In the genomic region with DNA sequence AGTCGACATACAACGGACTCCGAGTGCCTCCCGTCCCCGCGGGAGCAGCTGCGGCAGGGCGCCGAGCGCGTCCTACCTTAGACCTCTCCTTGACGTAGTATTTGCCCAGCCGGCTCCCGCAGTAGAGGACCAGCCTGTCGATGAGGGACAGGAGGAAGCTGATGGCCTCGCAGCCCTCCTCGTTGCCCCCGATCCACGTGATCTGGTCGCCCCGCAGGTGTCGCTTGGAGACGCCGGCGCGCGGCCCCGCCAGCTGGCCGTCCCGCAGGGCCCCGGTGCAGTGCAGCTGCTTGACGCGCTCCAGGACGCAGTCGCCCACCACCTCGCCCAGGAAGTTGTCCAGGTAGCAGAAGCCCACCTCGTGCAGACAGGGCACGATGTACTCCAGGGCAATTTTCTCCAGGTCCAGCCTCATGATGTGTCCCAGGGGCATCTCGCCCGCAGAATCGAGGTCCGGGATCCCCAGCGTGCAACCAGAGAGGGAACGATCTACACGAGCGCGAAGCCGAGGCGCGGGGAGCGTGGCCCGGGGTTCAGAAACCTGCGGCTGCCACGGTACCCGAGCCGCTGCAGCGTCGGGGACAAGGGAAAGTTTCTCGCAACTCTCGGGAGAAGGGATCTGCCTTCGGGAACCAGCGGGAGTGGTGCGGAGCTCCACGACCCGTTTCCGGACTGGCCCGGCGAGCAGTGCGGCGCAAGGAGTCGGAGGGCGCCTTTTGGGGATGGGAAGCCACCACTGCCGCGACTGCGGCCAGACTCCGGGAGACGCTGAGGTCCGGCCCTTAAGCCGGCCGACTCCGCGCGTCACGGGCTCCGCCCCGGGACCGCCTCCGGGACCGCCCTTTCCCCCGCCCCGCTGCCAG, we compare ENCODE assay signal across 8 cellular contexts. TPM values are rescaled to one million over a fixed set of nuclear protein-coding genes. Genes with fewer than 3 reads are reported as not detected.
DNase-seq lines count a peak whose midpoint lies in the region; ATAC-seq and TF ChIP-seq lines count a peak whose summit lies in the region.

A gene (minus strand): TSS at position 755 of the 863 bp plus-strand sequence. CDS start 322 bp downstream, at position 433.

- H2AFZ ChIP-seq in PC-9: peak within 1 kb of the TSS; percentile 80

- H3K27ac Mint-ChIP-seq in nephron progenitor cell: no peak within 1 kb of the TSS

- DNase-seq in COR-L47 (lab: John Stamatoyannopoulos, UW) (peak; percentile 74), PC-9 (peak; percentile 71 to 90), foreskin keratinocyte (peak; percentile 31 to 70), nephron progenitor cell (peak; percentile 96)
- DNase-seq in activated effector memory CD4-positive, alpha-beta T cell treated with anti-CD3 and anti-CD28 coated beads, Interleukin-2, amount 50 U/mL, for 16 hours: peak; percentile 84

- H3K4me3 Mint-ChIP-seq in nephron progenitor cell: peak within 1 kb of the TSS; percentile 81

- H3K9me3 ChIP-seq in PC-9 (ENCODE audit: insufficient read depth, low read depth): no peaks in the 10 kb centered on the region

- CTCF ChIA-PET in PC-9 (lab: Charles Lee): interaction anchor here (0.7 kb wide), 1 partner anchor 111 kb away, joined by 7 read pairs; no protein-coding TSS in a partner anchor

- H3K36me3 ChIP-seq in PC-9 (ENCODE audit: low read depth): no peaks in the 10 kb centered on the region

- H3K79me2 ChIP-seq in PC-9 (ENCODE audit: low read depth): peaks cover 52% of the 10 kb centered on the region

- intact Hi-C loops in PC-9 (cut with micrococcal nuclease; ENCODE audit: unreplicated experiment): loop anchor here (2.0 to 5.0 kb wide), 3 partner anchors 36 to 110 kb away; no protein-coding TSS in a partner anchor

- H4K20me1 ChIP-seq in PC-9 (ENCODE audit: insufficient read depth): no peaks in the 10 kb centered on the region

- TF ChIP-seq CTCF in PC-9 (conservative IDR thresholded peaks at IDR 0.05) (no peak), foreskin keratinocyte (conservative IDR thresholded peaks at IDR 0.05) (no peak), nephron progenitor cell (IDR thresholded peaks at IDR 0.05) (no peak)

- no TSS peak for BruUV-seq in PC-9 (replicated peaks; lab: Mats Ljungman, UMichigan)

- H3K9me2 ChIP-seq in PC-9 (ENCODE audit: insufficient read depth): no peaks in the 10 kb centered on the region

- H3K27ac ChIP-seq in PC-9: peak within 1 kb of the TSS; percentile 73
- no peak within 1 kb of the TSS for H3K27ac ChIP-seq in foreskin keratinocyte
- peak within 1 kb of the TSS; percentile 80 for H3K27ac ChIP-seq in temporal lobe (ENCODE audit: low read depth, low read length)

- H3K4me1 ChIP-seq in PC-9 (replicated peaks; ENCODE audit: insufficient read depth): peaks cover 27% of the 10 kb centered on the region
- no peaks in the 10 kb centered on the region for H3K4me1 ChIP-seq in foreskin keratinocyte

- peaks cover 2% of the 10 kb centered on the region for H3K36me3 Mint-ChIP-seq in nephron progenitor cell (ENCODE audit: low read depth)

- H3K4me3 ChIP-seq in PC-9: peak within 1 kb of the TSS; percentile 82

- no peaks in the 10 kb centered on the region for H3K9me3 Mint-ChIP-seq in nephron progenitor cell

- peaks cover 51% of the 10 kb centered on the region for H3K4me1 Mint-ChIP-seq in nephron progenitor cell

- H3F3A ChIP-seq in PC-9 (ENCODE audit: insufficient read depth, low read depth): no peaks in the 10 kb centered on the region

- ATAC-seq in GM19397 (IDR thresholded peaks at IDR 0.05; ENCODE audit: unreplicated experiment): peak; percentile 90
- peak; percentile 79 for ATAC-seq in HG03565 (IDR thresholded peaks at IDR 0.05; ENCODE audit: unreplicated experiment)
- ATAC-seq in foreskin keratinocyte: peak; percentile 95

- H3K4me2 ChIP-seq in PC-9: peak within 1 kb of the TSS; percentile 78

- H3K27me3 Mint-ChIP-seq in nephron progenitor cell (ENCODE audit: low read depth, poor library complexity): peaks cover 49% of the 10 kb centered on the region

- POLR2A ChIA-PET in PC-9 (lab: Charles Lee; ENCODE audit: unreplicated experiment): interaction anchor here (0.6 to 0.7 kb wide), 5 partner anchors 12 to 109 kb away, joined by 3 to 6 read pairs (median 4); no protein-coding TSS in a partner anchor

- H3K27me3 ChIP-seq in PC-9 (ENCODE audit: insufficient read depth, low read depth): no peaks in the 10 kb centered on the region
- peaks cover 64% of the 10 kb centered on the region for H3K27me3 ChIP-seq in foreskin keratinocyte

RNA-seq across cellular contexts. Expression of the gene that starts here (rescaled TPM):
- total RNA-seq in PC-9 (2021) (22.6 and 23.6 TPM in 2 replicates), foreskin keratinocyte (0.20 and 0.46 TPM in 2 replicates), temporal lobe (9.6 TPM)
- polyA plus RNA-seq in foreskin keratinocyte: 0.31 and 0.32 TPM in 2 replicates

Comparison
In these comparisons a context has a peak if more than half of its experiments do, and no peak if none do; other contexts are left out.
1. Peak in DNase-seq and ATAC-seq in foreskin keratinocyte; RNA of the gene not detected or under 1 TPM.